ENCODE assay signal across 22 cellular contexts in the genomic region with DNA sequence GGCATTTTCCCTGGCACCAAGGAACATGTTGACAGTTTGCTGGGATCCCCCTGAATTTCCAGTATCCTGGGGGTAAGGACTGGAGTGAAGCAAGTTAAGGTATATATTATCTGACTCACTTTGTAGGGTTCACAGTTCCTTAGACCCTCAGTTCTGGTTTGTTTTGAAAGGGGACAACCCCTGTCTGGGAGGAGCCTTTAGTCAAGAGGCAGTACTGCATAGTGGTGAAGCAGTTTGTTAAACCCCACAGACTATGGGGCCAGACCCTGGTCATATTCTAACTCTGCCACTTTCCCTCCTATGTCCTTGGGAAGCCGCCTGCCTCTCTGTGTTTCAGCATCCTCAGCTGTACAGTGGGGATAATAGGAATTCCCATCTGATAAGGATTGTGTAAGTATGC.
DNase-seq lines count a peak whose midpoint lies in the region; ATAC-seq, FAIRE-seq and TF ChIP-seq lines count a peak whose summit lies in the region.
"Had no signal": no experiment of that assay in that cellular context is flagged by ENCODE, and none has a peak within 500 bp of the region (broad histone marks: within the 10 kb centered on the region; RNA-seq: fewer than 3 reads in every experiment).

No MANE protein-coding gene starts in this region.

- no peaks in the 10 kb centered on the region for H3K79me1 ChIP-seq in neuronal stem cell (ENCODE audit: low read depth, low read length)

- no TSS peak for BruUV-seq in GM12878 (replicated peaks; lab: Mats Ljungman, UMichigan)

- H3K9me3 Mint-ChIP-seq in stimulated activated memory B cell treated with anti-CD40 and anti-IgM and Interleukin-4, amounts not matched to agents 10 μg/mL and 1 μg/mL and 100 μg/mL, for 72 hours, result no peaks in the 10 kb centered on the region
- H3K9me3 Mint-ChIP-seq: CD4-positive, alpha-beta T cell; CD8-positive, alpha-beta T cell had no signal

- peaks cover 15% of the 10 kb centered on the region for H3K27me3 Mint-ChIP-seq in stimulated activated memory B cell treated with anti-CD40 and anti-IgM and Interleukin-4, amounts not matched to agents 10 μg/mL and 1 μg/mL and 100 μg/mL, for 72 hours
- H3K27me3 Mint-ChIP-seq: CD4-positive, alpha-beta T cell had no signal

- H3K23ac ChIP-seq in neuronal stem cell (ENCODE audit: low read depth, low read length, poor library complexity), result no peak overlapping the region

- H3K36me3 Mint-ChIP-seq in stimulated activated memory B cell treated with anti-CD40 and anti-IgM and Interleukin-4, amounts not matched to agents 10 μg/mL and 1 μg/mL and 100 μg/mL, for 72 hours, result no peaks in the 10 kb centered on the region
- H3K36me3 Mint-ChIP-seq: CD8-positive, alpha-beta T cell had no signal

- H3K27ac Mint-ChIP-seq in stimulated activated memory B cell treated with anti-CD40 and anti-IgM and Interleukin-4, amounts not matched to agents 10 μg/mL and 1 μg/mL and 100 μg/mL, for 72 hours, result no peak overlapping the region
- H3K27ac Mint-ChIP-seq: B cell; CD4-positive, alpha-beta T cell; CD8-positive, alpha-beta T cell had no signal

- H2BK120ac ChIP-seq in neuronal stem cell (ENCODE audit: low read depth, low read length), result no peak overlapping the region

- no peak overlapping the region for H3K4ac ChIP-seq in neuronal stem cell (ENCODE audit: low read length)

- TF ChIP-seq RAD21 in GM12878 (IDR thresholded peaks at IDR 0.05; ENCODE audit: insufficient read depth, low read depth, low read length), result no peak

- intact Hi-C loops in GM12878 (cut with micrococcal nuclease; ENCODE audit: unreplicated experiment), result loop anchor here (10.0 kb wide), 3 partner anchors 159 to 1069 kb away; no protein-coding TSS in a partner anchor

- no peak overlapping the region for H2BK5ac ChIP-seq in neuronal stem cell (ENCODE audit: low read length)

- no peak overlapping the region for H3K27ac ChIP-seq in GM12878 (ENCODE audit: control insufficient read depth, insufficient read depth)
- H3K27ac ChIP-seq in neuronal stem cell (replicated peaks; ENCODE audit: low read length), result no peak overlapping the region
- H3K27ac ChIP-seq: 22Rv1; A549; BLaER1 treated with 17β-estradiol and CSF1 and Interleukin-3, amounts not matched to agents 10 nM and 100 nM; C4-2B had no signal

- no peaks in the 10 kb centered on the region for H3K9me3 ChIP-seq in GM12878 (replicated peaks; ENCODE audit: control insufficient read depth, insufficient read depth, low read length)
- H3K9me3 ChIP-seq in neuronal stem cell (replicated peaks in 1 of 2; ENCODE audit: control insufficient read depth in 2 of 2, insufficient read depth in 1 of 2, low read depth in 1 of 2, low read length in 2 of 2), result no peaks in the 10 kb centered on the region
- H3K9me3 ChIP-seq: A549, Caco-2 had no signal

- SMC1A ChIA-PET in GM12878 (lab: Charles Lee; ENCODE audit: uncharacterized antibody, unreplicated experiment), result interaction anchor here (1.1 kb wide), 1 partner anchor 361 kb away, joined by 4 read pairs; no protein-coding TSS in a partner anchor

- POLR2A ChIA-PET in GM12878 (lab: Charles Lee) (no interaction called here), GM10248 (lab: Yijun Ruan, JAX) (no interaction called here)

- H3K79me2 ChIP-seq in GM12878 (ENCODE audit: control insufficient read depth, insufficient read depth, low read length), result no peaks in the 10 kb centered on the region

- H3K4me2 ChIP-seq in GM12878 (ENCODE audit: control insufficient read depth, insufficient read depth), result no peak overlapping the region
- no peak overlapping the region for H3K4me2 ChIP-seq in neuronal stem cell (ENCODE audit: insufficient read depth, low read length, poor library complexity, severe bottlenecking)
- H3K4me2 ChIP-seq: A549 had no signal

- CTCF ChIA-PET in GM12878 (lab: Yijun Ruan, JAX), result no interaction called here
- CTCF ChIA-PET in GM10248 (lab: Yijun Ruan, JAX), result no interaction called here

- H3K14ac ChIP-seq in neuronal stem cell (ENCODE audit: low read length), result no peak overlapping the region

- no peak overlapping the region for H2AK5ac ChIP-seq in neuronal stem cell (ENCODE audit: low read depth, low read length)

- H3K4me3 ChIP-seq in GM12878 (no peak overlapping the region), neuronal stem cell (ENCODE audit: low read length in 2 of 2) (no peak overlapping the region)
- H3K4me3 ChIP-seq: A549; BLaER1 treated with 17β-estradiol and CSF1 and Interleukin-3, amounts not matched to agents 10 nM and 100 nM had no signal

- no peaks in the 10 kb centered on the region for H4K20me1 ChIP-seq in GM12878 (ENCODE audit: control insufficient read depth, insufficient read depth)
- H4K20me1 ChIP-seq: BLaER1 treated with 17β-estradiol and CSF1 and Interleukin-3, amounts not matched to agents 10 nM and 100 nM had no signal

- no peak overlapping the region for H2BK15ac ChIP-seq in neuronal stem cell (ENCODE audit: low read length)

- in situ Hi-C loops in GM12878 (cut with MboI), result loop anchor here (10.0 kb wide), 1 partner anchor 699 kb away; no protein-coding TSS in a partner anchor

- H3K27me3 ChIP-seq in GM12878 (replicated peaks in 1 of 2; ENCODE audit: control insufficient read depth in 2 of 2, insufficient read depth in 2 of 2, low read length in 1 of 2) (no peaks in the 10 kb centered on the region; a peak in 1 of 4 replicates), neuronal stem cell (ENCODE audit: control insufficient read depth in 3 of 3, insufficient read depth in 3 of 3, low read depth in 1 of 3, low read length in 3 of 3) (no peaks in the 10 kb centered on the region)
- H3K27me3 ChIP-seq: BLaER1 treated with 17β-estradiol and CSF1 and Interleukin-3, amounts not matched to agents 10 nM and 100 nM had no signal

- no peak overlapping the region for H4K91ac ChIP-seq in neuronal stem cell (ENCODE audit: low read depth, low read length, poor library complexity)

- peaks cover 6% of the 10 kb centered on the region for H3K4me1 Mint-ChIP-seq in stimulated activated memory B cell treated with anti-CD40 and anti-IgM and Interleukin-4, amounts not matched to agents 10 μg/mL and 1 μg/mL and 100 μg/mL, for 72 hours
- H3K4me1 Mint-ChIP-seq: B cell had no signal

- H3K4me1 ChIP-seq in GM12878 (ENCODE audit: control insufficient read depth, insufficient read depth, low read length) (no peaks in the 10 kb centered on the region), neuronal stem cell (ENCODE audit: control insufficient read depth in 2 of 2, insufficient read depth in 1 of 2, low read depth in 1 of 2, low read length in 2 of 2) (peaks cover 3 to 5% of the 10 kb centered on the region in 2 donors)
- H3K4me1 ChIP-seq: A549, Caco-2 had no signal

- no peak for TF ChIP-seq EP300 in GM12878 (IDR thresholded peaks at IDR 0.05; ENCODE audit: borderline replicate concordance in 1 of 2, control insufficient read depth in 1 of 2, low read depth in 2 of 2, low read length in 2 of 2)

- no peak overlapping the region for H4K8ac ChIP-seq in neuronal stem cell (ENCODE audit: low read depth, low read length)

- no peak for TF ChIP-seq CTCF in GM12878 (IDR thresholded peaks at IDR 0.05 in 2 of 3, conservative IDR thresholded peaks at IDR 0.05 in 1 of 3; ENCODE audit: control insufficient read depth in 2 of 3, extremely low read depth in 1 of 3, insufficient read depth in 1 of 3, low read depth in 3 of 3, low read length in 3 of 3)
- no peak for TF ChIP-seq CTCF in GM10248 (IDR thresholded peaks at IDR 0.05; ENCODE audit: control extremely low read depth, extremely low read depth, low read depth, missing control alignments)

- ATAC-seq in GM12878, result 0 out of 3 replicates have a peak, but pooled peaks have one; percentile 11
- peak; percentile 52 for ATAC-seq in stimulated activated memory B cell treated with anti-CD40 and anti-IgM and Interleukin-4, amounts not matched to agents 10 μg/mL and 1 μg/mL and 100 μg/mL, for 72 hours
- ATAC-seq: A549; CD8-positive, alpha-beta T cell had no signal

- RAD21 ChIA-PET in GM12878 (lab: Charles Lee; ENCODE audit: unreplicated experiment), result interaction anchor here (0.9 kb wide), 1 partner anchor 161 kb away, joined by 4 read pairs; no protein-coding TSS in a partner anchor

- H3K18ac ChIP-seq in neuronal stem cell (ENCODE audit: low read length), result peak overlapping the region; percentile 36

- WGBS in GM12878 (ENCODE audit: insufficient coverage, insufficient replicate concordance, low lambda C conversion rate, missing lambda C conversion rate), result 75% methylated on average over 1 of the region's 1 CpG
- WGBS in neuronal stem cell (ENCODE audit: extremely low coverage in 2 of 2, insufficient read length in 2 of 2, insufficient replicate concordance in 1 of 2), 2 donors, result no CpG with 5 or more reads among the region's 1 CpG

- H2AFZ ChIP-seq in GM12878 (ENCODE audit: control insufficient read depth, low read depth, low read length) (no peak overlapping the region), neuronal stem cell (ENCODE audit: low read length) (no peak overlapping the region)

- H3K36me3 ChIP-seq in GM12878 (ENCODE audit: control insufficient read depth in 2 of 2, insufficient read depth in 2 of 2, low read length in 1 of 2) (no peaks in the 10 kb centered on the region), neuronal stem cell (replicated peaks in 1 of 2; ENCODE audit: control insufficient read depth in 2 of 2, insufficient read depth in 2 of 2, low read length in 2 of 2) (no peaks in the 10 kb centered on the region)
- H3K36me3 ChIP-seq: BLaER1 treated with 17β-estradiol and CSF1 and Interleukin-3, amounts not matched to agents 10 nM and 100 nM had no signal

- no peak for DNase-seq in GM12878 (ENCODE audit: low read depth, low spot score)
- DNase-seq in neuronal stem cell (ENCODE audit: low spot score), result no peak
- no peak for DNase-seq in NCI-H2196 treated with DMSO at 0.1 percent for 48 hours (lab: John Stamatoyannopoulos, UW; ENCODE audit: unreplicated experiment)
- DNase-seq in cerebellar cortex (ENCODE audit: low spot score), result no peak
- no peak for DNase-seq in GM10248 (ENCODE audit: extremely low spot score)
- DNase-seq: AML-193; Caco-2; Calu3; CD4-positive, alpha-beta T cell; CD8-positive, alpha-beta T cell; DMS79 treated with DMSO at 0.1 percent for 48 hours; GF-D8 had no signal

- no peak overlapping the region for H3K9ac ChIP-seq in GM12878 (ENCODE audit: control insufficient read depth, insufficient read depth, low read length)
- H3K9ac ChIP-seq in neuronal stem cell (ENCODE audit: low read depth, low read length, poor library complexity), result no peak overlapping the region
- H3K9ac ChIP-seq: BLaER1 treated with 17β-estradiol and CSF1 and Interleukin-3, amounts not matched to agents 10 nM and 100 nM had no signal

- no peak overlapping the region for H3K4me3 Mint-ChIP-seq in stimulated activated memory B cell treated with anti-CD40 and anti-IgM and Interleukin-4, amounts not matched to agents 10 μg/mL and 1 μg/mL and 100 μg/mL, for 72 hours
- H3K4me3 Mint-ChIP-seq: B cell; CD4-positive, alpha-beta T cell; CD8-positive, alpha-beta T cell had no signal

- no peak for FAIRE-seq in GM12878 (lab: Jason Lieb, UNC)
- FAIRE-seq: A549, D721Med, G401.6, GM12892, GM18507 had no signal

- H2BK12ac ChIP-seq in neuronal stem cell (ENCODE audit: low read length), result no peak overlapping the region

- no peak for TF ChIP-seq POLR2A in GM12878 (IDR thresholded peaks at IDR 0.05; ENCODE audit: low read depth, low read length)

TF ChIP-seq in GM12878, 131 proteins besides CTCF, POLR2A, EP300 and RAD21 (continues in another document):
- TF ChIP-seq BMI1 (IDR thresholded peaks at IDR 0.05; ENCODE audit: borderline replicate concordance) (no peak), SUPT20H (IDR thresholded peaks at IDR 0.05; ENCODE audit: borderline replicate concordance, control insufficient read depth, low read depth, low read length) (no peak)
